In the genomic region with DNA sequence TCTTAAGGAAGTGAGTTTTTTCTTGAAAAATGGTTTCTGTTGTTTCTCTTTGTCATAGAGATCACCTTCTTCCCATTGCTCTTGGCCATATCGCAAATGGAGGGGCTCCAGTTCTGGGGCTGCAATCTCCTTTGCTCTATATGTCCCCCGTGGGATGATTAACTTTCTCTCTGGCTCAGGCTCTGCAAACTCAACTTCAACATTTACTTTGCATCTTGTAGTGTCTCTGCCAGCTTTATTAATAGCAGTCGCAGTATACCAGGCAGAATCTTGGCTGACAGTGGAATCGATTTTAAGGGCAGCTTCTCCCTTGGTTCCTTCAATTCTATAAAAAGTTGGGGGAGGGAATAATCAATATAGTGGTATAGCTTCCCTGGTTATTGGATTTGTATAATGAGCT, we compare ENCODE assay signal across 23 cellular contexts. TPM values are rescaled to one million over a fixed set of nuclear protein-coding genes. Genes with fewer than 3 reads are reported as not detected.
"Had no signal": no experiment of that assay in that cellular context is flagged by ENCODE, and none has a peak within 500 bp of the region (broad histone marks: within the 10 kb centered on the region; RNA-seq: fewer than 3 reads in every experiment).

No MANE protein-coding gene starts in this region.

- H3K27me3 ChIP-seq: colonic mucosa, esophagus muscularis mucosa, foreskin keratinocyte, neural progenitor cell, sigmoid colon, spleen, tibial nerve, upper lobe of left lung had no signal

- H3K9me3 ChIP-seq: colonic mucosa, esophagus muscularis mucosa, sigmoid colon, spleen, thoracic aorta, tibial nerve, upper lobe of left lung had no signal

- H3K36me3 ChIP-seq: colonic mucosa, neural progenitor cell, sigmoid colon, thoracic aorta, tibial nerve had no signal

- H3K4me1 ChIP-seq: colonic mucosa, esophagus muscularis mucosa, foreskin keratinocyte, neural progenitor cell, parathyroid adenoma, sigmoid colon, spleen, tibial nerve, upper lobe of left lung had no signal

- H3K79me2 ChIP-seq: parathyroid adenoma had no signal

- H3K9ac ChIP-seq: neural progenitor cell, parathyroid adenoma had no signal

- DNase-seq: colonic mucosa; dermis blood vessel endothelial cell; effector memory CD4-positive, alpha-beta T cell; foreskin keratinocyte; glutamatergic neuron; mesendoderm; midbrain; naive thymus-derived CD4-positive, alpha-beta T cell; right cardiac atrium; sigmoid colon; spleen; stimulated activated CD4-positive, alpha-beta T cell treated with anti-CD3 and anti-CD28 coated beads, Interleukin-4, amount 100 ng/mL, for 4 hours; stimulated activated naive CD8-positive, alpha-beta T cell treated with anti-CD3 and anti-CD28 coated beads, Interleukin-15, Interleukin-2, amounts not matched to agents 100 U/mL and 50 U/mL, for 24 hours; substantia nigra; upper lobe of left lung had no signal

- H2AFZ ChIP-seq: neural progenitor cell, parathyroid adenoma had no signal

- H3K27ac ChIP-seq: colonic mucosa, esophagus muscularis mucosa, foreskin keratinocyte, neural progenitor cell, parathyroid adenoma, sigmoid colon, skin epidermis, spleen, thoracic aorta, tibial nerve, upper lobe of left lung had no signal

- ATAC-seq: foreskin keratinocyte; naive thymus-derived CD4-positive, alpha-beta T cell; stimulated activated memory B cell treated with anti-CD40 and anti-IgM and Interleukin-4, amounts not matched to agents 10 μg/mL and 1 μg/mL and 100 μg/mL, for 72 hours; stimulated activated naive CD8-positive, alpha-beta T cell treated with anti-CD3 and anti-CD28 coated beads, Interleukin-15, Interleukin-2, amounts not matched to agents 100 U/mL and 50 U/mL, for 24 hours had no signal

- H3K4me3 ChIP-seq: colonic mucosa, esophagus muscularis mucosa, neural progenitor cell, sigmoid colon, skin epidermis, spleen, thoracic aorta, tibial nerve, upper lobe of left lung had no signal

- H3K4me2 ChIP-seq: neural progenitor cell had no signal

RNA-seq across cellular contexts. Expression of a gene that starts 30.5 kb away (rescaled TPM):
- total RNA-seq: chondrocyte, foreskin keratinocyte had no signal
- polyA plus RNA-seq: foreskin keratinocyte had no signal
